Comparison of ENCODE assay signal across 18 cellular contexts in the genomic region with DNA sequence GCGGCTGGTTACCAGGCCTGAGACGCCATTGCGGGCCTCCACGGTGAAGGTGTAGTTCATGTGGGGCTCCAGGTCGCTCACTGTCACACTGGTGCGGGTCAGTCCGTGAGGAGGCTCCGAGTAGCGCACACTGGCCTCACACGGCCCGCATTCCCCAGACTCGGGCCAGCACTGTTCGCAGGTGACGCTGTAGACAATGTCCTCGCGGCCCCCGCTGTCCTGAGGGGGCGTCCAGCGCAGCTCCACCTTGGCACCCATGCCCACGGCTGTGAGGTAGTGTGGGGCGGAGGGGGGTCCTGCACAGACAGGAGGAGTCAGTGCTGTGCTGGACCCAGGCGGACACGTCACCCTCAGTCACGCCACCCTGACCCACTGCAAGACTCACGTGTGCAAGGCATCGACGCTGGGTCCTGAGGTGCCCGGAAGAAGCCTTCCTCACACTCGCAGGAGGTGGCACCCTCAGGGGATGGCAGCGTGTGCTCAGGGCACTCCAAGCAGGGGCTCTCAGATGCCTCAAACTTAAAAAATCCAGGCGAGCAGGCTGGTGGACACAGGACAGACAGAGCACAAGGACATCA. TPM values are rescaled to one million over a fixed set of nuclear protein-coding genes. Genes with fewer than 3 reads are reported as not detected.
"Had no signal": no experiment of that assay in that cellular context is flagged by ENCODE, and none has a peak within 500 bp of the region (broad histone marks: within the 10 kb centered on the region; RNA-seq: fewer than 3 reads in every experiment).

No MANE protein-coding gene starts in this region.

- H3K4me3 ChIP-seq: gastroesophageal sphincter, heart left ventricle, mucosa of descending colon had no signal

- H3K4me3 Mint-ChIP-seq: activated CD4-positive, alpha-beta memory T cell treated with anti-CD3 and anti-CD28 coated beads for 36 hours; activated CD8-positive, alpha-beta memory T cell treated with anti-CD3 and anti-CD28 coated beads, Interleukin-2, amount 10 ng/mL, durations not matched to agents 7 days and 5 days; nephron progenitor cell; stimulated activated memory B cell treated with anti-CD40 and anti-IgM and Interleukin-4, amounts not matched to agents 10 μg/mL and 1 μg/mL and 100 μg/mL, for 72 hours had no signal

- H3K9me3 ChIP-seq: esophagus squamous epithelium, gastroesophageal sphincter, heart left ventricle, mucosa of descending colon had no signal

- DNase-seq: activated CD4-positive, alpha-beta memory T cell treated with anti-CD3 and anti-CD28 coated beads for 36 hours; activated CD4-positive, alpha-beta T cell treated with anti-CD3 and anti-CD28 coated beads for 48 hours; activated CD8-positive, alpha-beta memory T cell treated with anti-CD3 and anti-CD28 coated beads, Interleukin-2, amount 10 ng/mL, durations not matched to agents 7 days and 5 days; central memory CD4-positive, alpha-beta T cell; effector CD8-positive, alpha-beta T cell; esophagus squamous epithelium; mucosa of descending colon; nephron progenitor cell; nucleus accumbens; posterior cingulate gyrus; small intestine; stimulated activated CD4-positive, alpha-beta T cell treated with anti-CD3 and anti-CD28 coated beads, Interleukin-2, amount 100 ng/mL, for 24 hours had no signal

- ATAC-seq: activated CD8-positive, alpha-beta memory T cell treated with anti-CD3 and anti-CD28 coated beads, Interleukin-2, amount 10 ng/mL, durations not matched to agents 7 days and 5 days; activated naive CD4-positive, alpha-beta T cell treated with anti-CD3 and anti-CD28 coated beads, Interleukin-2, amount 50 U/mL, for 72 hours; sciatic nerve; stimulated activated memory B cell treated with anti-CD40 and anti-IgM and Interleukin-4, amounts not matched to agents 10 μg/mL and 1 μg/mL and 100 μg/mL, for 72 hours had no signal

- H3K27me3 Mint-ChIP-seq: activated CD4-positive, alpha-beta memory T cell treated with anti-CD3 and anti-CD28 coated beads for 36 hours had no signal

- H3K9me3 Mint-ChIP-seq: activated CD4-positive, alpha-beta memory T cell treated with anti-CD3 and anti-CD28 coated beads for 36 hours; activated naive CD4-positive, alpha-beta T cell treated with anti-CD3 and anti-CD28 coated beads, Interleukin-2, amount 50 U/mL, for 72 hours; nephron progenitor cell had no signal

- H3K27ac ChIP-seq: gastroesophageal sphincter had no signal

- H3K27ac Mint-ChIP-seq: activated CD8-positive, alpha-beta memory T cell treated with anti-CD3 and anti-CD28 coated beads, Interleukin-2, amount 10 ng/mL, durations not matched to agents 7 days and 5 days; activated naive CD4-positive, alpha-beta T cell treated with anti-CD3 and anti-CD28 coated beads, Interleukin-2, amount 50 U/mL, for 72 hours; stimulated activated memory B cell treated with anti-CD40 and anti-IgM and Interleukin-4, amounts not matched to agents 10 μg/mL and 1 μg/mL and 100 μg/mL, for 72 hours had no signal

- H3K27me3 ChIP-seq: esophagus squamous epithelium, gastroesophageal sphincter, heart left ventricle had no signal

- H3K36me3 Mint-ChIP-seq: activated CD4-positive, alpha-beta memory T cell treated with anti-CD3 and anti-CD28 coated beads for 36 hours; activated CD8-positive, alpha-beta memory T cell treated with anti-CD3 and anti-CD28 coated beads, Interleukin-2, amount 10 ng/mL, durations not matched to agents 7 days and 5 days; activated naive CD4-positive, alpha-beta T cell treated with anti-CD3 and anti-CD28 coated beads, Interleukin-2, amount 50 U/mL, for 72 hours; stimulated activated memory B cell treated with anti-CD40 and anti-IgM and Interleukin-4, amounts not matched to agents 10 μg/mL and 1 μg/mL and 100 μg/mL, for 72 hours had no signal

RNA-seq across cellular contexts. Expression of a gene that starts 17.9 kb away (rescaled TPM):
- total RNA-seq: activated CD8-positive, alpha-beta memory T cell treated with anti-CD3 and anti-CD28 coated beads, Interleukin-2, amount 10 ng/mL, durations not matched to agents 7 days and 5 days; T-helper 2 cell treated with Interferon-gamma antibody and Interleukin-4, amounts not matched to agents 100 ng/mL and 5 ng/mL, for 36 hours had no signal
